ENCODE assay signal across 1 cellular context in the genomic region with DNA sequence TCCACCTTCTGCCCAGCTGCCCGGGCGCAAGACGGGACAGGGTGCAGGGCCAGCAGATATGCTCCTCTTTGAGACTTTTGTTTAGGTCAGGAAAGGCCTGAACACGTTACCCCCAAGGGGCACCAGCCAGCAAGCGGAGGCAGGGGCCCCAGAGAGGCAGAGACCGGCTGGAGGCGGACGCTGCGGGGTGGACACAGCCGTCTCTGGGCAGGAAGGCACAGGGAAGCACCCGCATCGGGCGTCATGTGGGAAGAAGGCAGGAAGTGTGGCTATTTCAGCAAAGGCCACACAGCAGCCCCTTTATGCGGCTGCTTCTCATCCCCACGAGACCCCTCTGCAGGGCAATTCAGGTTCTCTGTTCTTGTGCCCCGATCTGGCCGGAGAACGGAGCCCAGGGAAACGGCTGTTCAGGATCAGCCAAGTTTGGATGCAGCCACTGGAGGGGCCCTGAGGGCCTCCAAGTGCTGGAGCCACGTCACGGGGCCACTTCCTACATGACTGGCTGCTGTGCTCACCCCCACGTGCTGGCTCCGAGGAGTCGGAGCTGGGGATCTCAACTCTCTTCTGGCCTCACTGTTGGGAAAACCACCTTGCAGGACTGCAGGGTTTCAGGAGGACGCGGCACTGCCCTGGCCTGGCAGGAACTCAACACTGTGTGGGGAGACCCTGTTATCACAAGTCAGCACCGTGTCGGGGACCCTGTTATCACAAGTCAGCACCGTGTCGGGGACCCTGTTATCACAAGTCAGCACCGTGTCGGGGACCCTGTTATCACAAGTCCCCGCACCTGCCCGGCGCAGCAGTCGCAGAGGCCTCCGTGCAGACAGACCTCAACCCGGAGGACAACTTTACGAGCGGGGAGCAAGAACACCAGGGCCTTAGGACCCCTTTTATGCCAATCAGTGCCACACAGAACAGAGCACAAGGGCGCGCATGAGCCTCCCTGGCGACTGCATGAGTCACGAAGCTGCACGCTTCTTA.
TF ChIP-seq lines count a peak whose summit lies in the region.

No MANE protein-coding gene starts in this region.

TF ChIP-seq in GM23338, 12 proteins besides CTCF, POLR2A, EP300 and RAD21:
- TF ChIP-seq EZH2 (IDR thresholded peaks at IDR 0.05; ENCODE audit: low read depth, unreplicated experiment) (no peak), JUNB (IDR thresholded peaks at IDR 0.05; ENCODE audit: unreplicated experiment) (no peak), NANOG (IDR thresholded peaks at IDR 0.05; ENCODE audit: borderline replicate concordance) (no peak), CREB1 (CRISPR knock-in tag; IDR thresholded peaks at IDR 0.05; ENCODE audit: low read depth) (no peak), EZH2phosphoT487 (IDR thresholded peaks at IDR 0.05; ENCODE audit: unreplicated experiment) (no peak), POLR2AphosphoS5 (IDR thresholded peaks at IDR 0.05; ENCODE audit: low read depth) (no peak), STAT1 (IDR thresholded peaks at IDR 0.05; ENCODE audit: unreplicated experiment) (no peak), ZNF331 (CRISPR knock-in tag; IDR thresholded peaks at IDR 0.05; ENCODE audit: low read depth) (no peak), ZNF114 (CRISPR knock-in tag; IDR thresholded peaks at IDR 0.05) (no peak)
- TF ChIP-seq, protein P1, sequence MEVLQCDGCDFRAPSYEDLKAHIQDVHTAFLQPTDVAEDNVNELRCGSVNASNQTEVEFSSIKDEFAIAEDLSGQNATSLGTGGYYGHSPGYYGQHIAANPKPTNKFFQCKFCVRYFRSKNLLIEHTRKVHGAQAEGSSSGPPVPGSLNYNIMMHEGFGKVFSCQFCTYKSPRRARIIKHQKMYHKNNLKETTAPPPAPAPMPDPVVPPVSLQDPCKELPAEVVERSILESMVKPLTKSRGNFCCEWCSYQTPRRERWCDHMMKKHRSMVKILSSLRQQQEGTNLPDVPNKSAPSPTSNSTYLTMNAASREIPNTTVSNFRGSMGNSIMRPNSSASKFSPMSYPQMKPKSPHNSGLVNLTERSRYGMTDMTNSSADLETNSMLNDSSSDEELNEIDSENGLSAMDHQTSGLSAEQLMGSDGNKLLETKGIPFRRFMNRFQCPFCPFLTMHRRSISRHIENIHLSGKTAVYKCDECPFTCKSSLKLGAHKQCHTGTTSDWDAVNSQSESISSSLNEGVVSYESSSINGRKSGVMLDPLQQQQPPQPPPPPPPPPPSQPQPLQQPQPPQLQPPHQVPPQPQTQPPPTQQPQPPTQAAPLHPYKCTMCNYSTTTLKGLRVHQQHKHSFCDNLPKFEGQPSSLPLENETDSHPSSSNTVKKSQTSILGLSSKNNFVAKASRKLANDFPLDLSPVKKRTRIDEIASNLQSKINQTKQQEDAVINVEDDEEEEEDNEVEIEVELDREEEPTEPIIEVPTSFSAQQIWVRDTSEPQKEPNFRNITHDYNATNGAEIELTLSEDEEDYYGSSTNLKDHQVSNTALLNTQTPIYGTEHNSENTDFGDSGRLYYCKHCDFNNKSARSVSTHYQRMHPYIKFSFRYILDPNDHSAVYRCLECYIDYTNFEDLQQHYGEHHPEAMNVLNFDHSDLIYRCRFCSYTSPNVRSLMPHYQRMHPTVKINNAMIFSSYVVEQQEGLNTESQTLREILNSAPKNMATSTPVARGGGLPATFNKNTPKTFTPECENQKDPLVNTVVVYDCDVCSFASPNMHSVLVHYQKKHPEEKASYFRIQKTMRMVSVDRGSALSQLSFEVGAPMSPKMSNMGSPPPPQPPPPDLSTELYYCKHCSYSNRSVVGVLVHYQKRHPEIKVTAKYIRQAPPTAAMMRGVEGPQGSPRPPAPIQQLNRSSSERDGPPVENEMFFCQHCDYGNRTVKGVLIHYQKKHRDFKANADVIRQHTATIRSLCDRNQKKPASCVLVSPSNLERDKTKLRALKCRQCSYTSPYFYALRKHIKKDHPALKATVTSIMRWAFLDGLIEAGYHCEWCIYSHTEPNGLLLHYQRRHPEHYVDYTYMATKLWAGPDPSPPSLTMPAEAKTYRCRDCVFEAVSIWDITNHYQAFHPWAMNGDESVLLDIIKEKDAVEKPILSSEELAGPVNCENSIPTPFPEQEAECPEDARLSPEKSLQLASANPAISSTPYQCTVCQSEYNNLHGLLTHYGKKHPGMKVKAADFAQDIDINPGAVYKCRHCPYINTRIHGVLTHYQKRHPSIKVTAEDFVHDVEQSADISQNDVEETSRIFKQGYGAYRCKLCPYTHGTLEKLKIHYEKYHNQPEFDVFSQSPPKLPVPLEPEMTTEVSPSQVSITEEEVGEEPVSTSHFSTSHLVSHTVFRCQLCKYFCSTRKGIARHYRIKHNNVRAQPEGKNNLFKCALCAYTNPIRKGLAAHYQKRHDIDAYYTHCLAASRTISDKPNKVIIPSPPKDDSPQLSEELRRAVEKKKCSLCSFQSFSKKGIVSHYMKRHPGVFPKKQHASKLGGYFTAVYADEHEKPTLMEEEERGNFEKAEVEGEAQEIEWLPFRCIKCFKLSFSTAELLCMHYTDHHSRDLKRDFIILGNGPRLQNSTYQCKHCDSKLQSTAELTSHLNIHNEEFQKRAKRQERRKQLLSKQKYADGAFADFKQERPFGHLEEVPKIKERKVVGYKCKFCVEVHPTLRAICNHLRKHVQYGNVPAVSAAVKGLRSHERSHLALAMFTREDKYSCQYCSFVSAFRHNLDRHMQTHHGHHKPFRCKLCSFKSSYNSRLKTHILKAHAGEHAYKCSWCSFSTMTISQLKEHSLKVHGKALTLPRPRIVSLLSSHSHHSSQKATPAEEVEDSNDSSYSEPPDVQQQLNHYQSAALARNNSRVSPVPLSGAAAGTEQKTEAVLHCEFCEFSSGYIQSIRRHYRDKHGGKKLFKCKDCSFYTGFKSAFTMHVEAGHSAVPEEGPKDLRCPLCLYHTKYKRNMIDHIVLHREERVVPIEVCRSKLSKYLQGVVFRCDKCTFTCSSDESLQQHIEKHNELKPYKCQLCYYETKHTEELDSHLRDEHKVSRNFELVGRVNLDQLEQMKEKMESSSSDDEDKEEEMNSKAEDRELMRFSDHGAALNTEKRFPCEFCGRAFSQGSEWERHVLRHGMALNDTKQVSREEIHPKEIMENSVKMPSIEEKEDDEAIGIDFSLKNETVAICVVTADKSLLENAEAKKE (CRISPR knock-in tag; IDR thresholded peaks at IDR 0.05) = no peak
- TF ChIP-seq, protein P2, sequence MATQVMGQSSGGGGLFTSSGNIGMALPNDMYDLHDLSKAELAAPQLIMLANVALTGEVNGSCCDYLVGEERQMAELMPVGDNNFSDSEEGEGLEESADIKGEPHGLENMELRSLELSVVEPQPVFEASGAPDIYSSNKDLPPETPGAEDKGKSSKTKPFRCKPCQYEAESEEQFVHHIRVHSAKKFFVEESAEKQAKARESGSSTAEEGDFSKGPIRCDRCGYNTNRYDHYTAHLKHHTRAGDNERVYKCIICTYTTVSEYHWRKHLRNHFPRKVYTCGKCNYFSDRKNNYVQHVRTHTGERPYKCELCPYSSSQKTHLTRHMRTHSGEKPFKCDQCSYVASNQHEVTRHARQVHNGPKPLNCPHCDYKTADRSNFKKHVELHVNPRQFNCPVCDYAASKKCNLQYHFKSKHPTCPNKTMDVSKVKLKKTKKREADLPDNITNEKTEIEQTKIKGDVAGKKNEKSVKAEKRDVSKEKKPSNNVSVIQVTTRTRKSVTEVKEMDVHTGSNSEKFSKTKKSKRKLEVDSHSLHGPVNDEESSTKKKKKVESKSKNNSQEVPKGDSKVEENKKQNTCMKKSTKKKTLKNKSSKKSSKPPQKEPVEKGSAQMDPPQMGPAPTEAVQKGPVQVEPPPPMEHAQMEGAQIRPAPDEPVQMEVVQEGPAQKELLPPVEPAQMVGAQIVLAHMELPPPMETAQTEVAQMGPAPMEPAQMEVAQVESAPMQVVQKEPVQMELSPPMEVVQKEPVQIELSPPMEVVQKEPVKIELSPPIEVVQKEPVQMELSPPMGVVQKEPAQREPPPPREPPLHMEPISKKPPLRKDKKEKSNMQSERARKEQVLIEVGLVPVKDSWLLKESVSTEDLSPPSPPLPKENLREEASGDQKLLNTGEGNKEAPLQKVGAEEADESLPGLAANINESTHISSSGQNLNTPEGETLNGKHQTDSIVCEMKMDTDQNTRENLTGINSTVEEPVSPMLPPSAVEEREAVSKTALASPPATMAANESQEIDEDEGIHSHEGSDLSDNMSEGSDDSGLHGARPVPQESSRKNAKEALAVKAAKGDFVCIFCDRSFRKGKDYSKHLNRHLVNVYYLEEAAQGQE (IDR thresholded peaks at IDR 0.05; ENCODE audit: unreplicated experiment) = no peak
- TF ChIP-seq, protein P3, sequence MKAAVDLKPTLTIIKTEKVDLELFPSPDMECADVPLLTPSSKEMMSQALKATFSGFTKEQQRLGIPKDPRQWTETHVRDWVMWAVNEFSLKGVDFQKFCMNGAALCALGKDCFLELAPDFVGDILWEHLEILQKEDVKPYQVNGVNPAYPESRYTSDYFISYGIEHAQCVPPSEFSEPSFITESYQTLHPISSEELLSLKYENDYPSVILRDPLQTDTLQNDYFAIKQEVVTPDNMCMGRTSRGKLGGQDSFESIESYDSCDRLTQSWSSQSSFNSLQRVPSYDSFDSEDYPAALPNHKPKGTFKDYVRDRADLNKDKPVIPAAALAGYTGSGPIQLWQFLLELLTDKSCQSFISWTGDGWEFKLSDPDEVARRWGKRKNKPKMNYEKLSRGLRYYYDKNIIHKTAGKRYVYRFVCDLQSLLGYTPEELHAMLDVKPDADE (IDR thresholded peaks at IDR 0.05) = no peak
